31 cellular contexts compared by ENCODE assay signal in the genomic region with DNA sequence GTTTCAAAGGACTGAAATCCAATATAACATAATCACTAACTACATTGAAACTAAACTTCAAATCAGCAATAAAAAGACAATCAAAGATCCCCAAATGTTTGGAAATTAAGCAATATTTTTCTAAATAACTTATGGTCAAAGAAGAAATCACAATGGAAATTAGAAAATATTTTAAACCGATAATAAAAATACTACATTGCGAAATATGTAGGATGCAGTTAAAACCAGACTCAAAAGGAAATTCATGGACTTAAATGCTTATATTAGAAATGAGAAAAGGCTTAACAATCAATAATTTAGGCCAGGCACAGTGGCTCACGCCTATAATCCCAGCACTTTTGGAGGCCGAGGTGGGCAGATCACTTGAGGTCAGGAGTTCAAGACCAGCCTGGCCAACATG.
"Had no signal": no experiment of that assay in that cellular context is flagged by ENCODE, and none has a peak within 500 bp of the region (broad histone marks: within the 10 kb centered on the region; RNA-seq: fewer than 3 reads in every experiment).

No MANE protein-coding gene starts in this region.

- H3K27ac Mint-ChIP-seq: activated B cell treated with CpG ODN at 0.5 μM for 24 hours; activated CD8-positive, alpha-beta T cell treated with anti-CD3 and anti-CD28 coated beads for 36 hours; activated naive CD8-positive, alpha-beta T cell; activated T-helper 17 cell treated with anti-CD3 and anti-CD28 coated beads, Interleukin-2, amount 50 U/mL, for 72 hours; T-helper 17 cell; T-helper 2 cell treated with Interferon-gamma antibody and Interleukin-4, amounts not matched to agents 5 μg/mL and 100 μg/mL, for 36 hours had no signal

- H3K4me3 Mint-ChIP-seq: activated B cell treated with CpG ODN at 0.5 μM for 24 hours; activated CD8-positive, alpha-beta T cell treated with anti-CD3 and anti-CD28 coated beads for 36 hours; activated naive CD8-positive, alpha-beta T cell; activated T-cell treated with anti-CD3 and anti-CD28 coated beads, Interleukin-2, amount 50 U/mL, for 4 hours; activated T-helper 17 cell treated with anti-CD3 and anti-CD28 coated beads, Interleukin-2, amount 50 U/mL, for 72 hours; central memory CD8-positive, alpha-beta T cell; T-helper 17 cell; T-helper 2 cell treated with Interferon-gamma antibody and Interleukin-4, amounts not matched to agents 5 μg/mL and 100 μg/mL, for 36 hours had no signal

- H3K27ac ChIP-seq: brain microvascular endothelial cell, WERI-Rb-1 had no signal

- DNase-seq: activated B cell treated with CpG ODN at 0.5 μM for 24 hours; activated CD4-positive, alpha-beta T cell treated with anti-CD3 and anti-CD28 coated beads for 48 hours; activated CD4-positive, alpha-beta T cell treated with anti-CD3 and anti-CD28 coated beads, Interleukin-2, amount 50 U/mL, for 1 hour; activated CD4-positive, alpha-beta T cell treated with anti-CD3 and anti-CD28 coated beads, Interleukin-2, amount 50 U/mL, for 48 hours; activated CD8-positive, alpha-beta memory T cell treated with anti-CD3 and anti-CD28 coated beads for 24 hours; activated CD8-positive, alpha-beta T cell treated with anti-CD3 and anti-CD28 coated beads for 36 hours; activated effector memory CD4-positive, alpha-beta T cell treated with Interleukin-2 at 50 U/mL for 16 hours; activated gamma-delta T cell treated with Interleukin-2 at 50 U/mL for 16 hours; activated naive CD4-positive, alpha-beta T cell treated with anti-CD3 and anti-CD28 coated beads, Interleukin-2, amount 50 U/mL, for 16 hours; activated naive CD4-positive, alpha-beta T cell treated with Interleukin-2 at 50 U/mL for 16 hours; activated T-cell treated with anti-CD3 and anti-CD28 coated beads, Interleukin-2, amount 50 U/mL, for 4 hours; amniotic stem cell; anterior cingulate cortex; brain microvascular endothelial cell; cortex of kidney; effector CD8-positive, alpha-beta T cell; foreskin fibroblast; gastrocnemius medialis; glutamatergic neuron; heart left ventricle; T-helper 1 cell; T-helper 17 cell; T1000; WERI-Rb-1 had no signal

- H3K27me3 ChIP-seq: brain microvascular endothelial cell, gastrocnemius medialis, heart left ventricle had no signal

- H3K36me3 ChIP-seq: brain microvascular endothelial cell, gastrocnemius medialis, heart left ventricle, WERI-Rb-1 had no signal

- H3K4me3 ChIP-seq: gastrocnemius medialis, heart left ventricle had no signal

- FAIRE-seq: astrocyte, bronchial epithelial cell, colon had no signal

- H3K4me1 Mint-ChIP-seq: activated B cell treated with CpG ODN at 0.5 μM for 24 hours; activated T-helper 17 cell treated with anti-CD3 and anti-CD28 coated beads, Interleukin-2, amount 50 U/mL, for 72 hours; central memory CD8-positive, alpha-beta T cell; T-helper 17 cell had no signal

- H3K9me3 ChIP-seq: gastrocnemius medialis had no signal

- H3K27me3 Mint-ChIP-seq: activated B cell treated with CpG ODN at 0.5 μM for 24 hours; activated CD8-positive, alpha-beta T cell treated with anti-CD3 and anti-CD28 coated beads for 36 hours; activated naive CD8-positive, alpha-beta T cell; central memory CD8-positive, alpha-beta T cell; T-helper 17 cell had no signal
